ENCODE assay signal across 8 cellular contexts in genomic region chr6:123497025-123497424, GRCh38.
"Had no signal": no experiment of that assay in that cellular context is flagged by ENCODE, and none has a peak within 500 bp of the region (broad histone marks: within the 10 kb centered on the region; RNA-seq: fewer than 3 reads in every experiment).

No MANE protein-coding gene starts in this region.

- H3K9ac ChIP-seq: KMS-11 had no signal

- H3K36me3 Mint-ChIP-seq: IgD-negative memory B cell had no signal

- H3K4me3 Mint-ChIP-seq: IgD-negative memory B cell had no signal

- ATAC-seq: HepG2, K562 had no signal

- DNase-seq: IMR-90, KBM-7, KG1 had no signal

- H3K4me3 ChIP-seq: K562 had no signal

- H3K4me1 Mint-ChIP-seq: IgD-negative memory B cell had no signal

- H3K9me3 Mint-ChIP-seq: IgD-negative memory B cell had no signal

- H3K27me3 Mint-ChIP-seq: IgD-negative memory B cell had no signal

- H3K4me2 ChIP-seq: KMS-11 had no signal

- H3K27ac Mint-ChIP-seq: IgD-negative memory B cell had no signal

- H3K27ac ChIP-seq: HL-60, KMS-11 had no signal
